Comparison of ENCODE assay signal across 8 cellular contexts in the genomic region with DNA sequence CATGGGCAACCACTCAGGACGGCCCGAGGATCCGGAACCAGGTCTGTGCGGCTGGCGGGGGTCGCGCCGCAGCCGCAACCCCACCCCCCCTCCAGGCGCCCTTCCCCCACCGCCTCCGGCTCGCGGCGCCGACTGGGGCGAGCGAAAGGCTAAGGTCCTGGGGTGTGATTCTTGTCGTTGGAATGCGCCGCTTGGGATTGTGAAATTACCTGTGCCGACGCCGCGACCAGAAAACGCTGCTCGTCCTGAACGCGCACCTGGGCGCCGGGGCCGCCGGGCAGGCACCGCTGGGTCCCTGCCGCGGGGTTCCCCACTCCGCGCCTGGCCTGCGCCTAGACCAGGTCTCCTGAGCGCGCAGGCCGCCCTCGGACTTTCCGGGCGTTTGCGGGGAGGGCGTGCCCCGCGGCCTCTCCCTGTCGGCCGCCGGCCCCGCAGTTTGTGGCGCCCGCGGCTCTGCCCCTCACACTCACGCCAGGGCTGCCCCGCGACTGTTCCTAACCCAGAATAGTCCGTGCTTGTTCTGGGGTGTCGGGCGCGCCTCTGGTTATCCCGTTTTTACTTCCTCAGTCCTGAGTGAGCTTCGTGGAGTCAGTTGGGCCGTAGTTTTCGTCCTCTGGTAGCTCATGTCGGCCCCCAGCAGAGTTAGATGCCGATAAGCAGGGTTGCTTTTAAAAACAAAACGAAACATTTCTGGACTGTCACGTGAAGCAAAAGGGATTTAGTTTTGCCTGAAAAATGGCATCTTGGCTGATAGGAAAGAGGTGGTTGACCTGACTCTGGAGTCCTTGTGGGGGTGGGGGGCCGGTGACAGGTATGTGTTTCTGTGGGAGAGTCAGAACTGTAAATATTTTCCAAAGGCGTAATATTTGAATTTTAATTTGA.
DNase-seq lines count a peak whose midpoint lies in the region; ATAC-seq, FAIRE-seq and TF ChIP-seq lines count a peak whose summit lies in the region.

No MANE protein-coding gene starts in this region.

- DNase-seq in AG04449 (ENCODE audit: low read depth, low spot score) (no peak), RCC 7860 (ENCODE audit: low spot score) (peak; percentile 36), mammary epithelial cell (peak; percentile 86), kidney tubule cell (ENCODE audit: low spot score) (peak; percentile 84), NCI-H2081 treated with DMSO at 0.1 percent for 48 hours (lab: John Stamatoyannopoulos, UW) (no peak)
- peak; percentile 11 for DNase-seq in stimulated activated CD4-positive, alpha-beta T cell treated with anti-CD3 and anti-CD28 coated beads, Interleukin-4, amount 100 ng/mL, for 24 hours

- dilution Hi-C loops in mammary epithelial cell (cut with HindIII; ENCODE audit: low sequenced_read_pairs), result no loop called here

- WGBS in mammary epithelial cell (ENCODE audit: low coverage, missing lambda C conversion rate), result 3% methylated on average over 37 of the region's 73 CpGs

- no peaks in the 10 kb centered on the region for H4K20me1 ChIP-seq in mammary epithelial cell (ENCODE audit: insufficient read depth, low read length)

- CTCF ChIA-PET in AG04449 (lab: Yijun Ruan, JAX), result interaction anchor here (1.3 kb wide), 1 partner anchor 164 kb away, joined by 4 read pairs; no protein-coding TSS in a partner anchor
- CTCF ChIA-PET in mammary epithelial cell (lab: Charles Lee; ENCODE audit: low non-redundant PET), result interaction anchor here (0.6 kb wide), 1 partner anchor 71 kb away, joined by 3 read pairs; no protein-coding TSS in a partner anchor

- POLR2A ChIA-PET in AG04449 (lab: Yijun Ruan, JAX), result interaction anchor here (0.7 kb wide), 1 partner anchor 15 kb away, joined by 3 read pairs; no protein-coding TSS in a partner anchor

- no peak for TF ChIP-seq POLR2A in GM18505 (IDR thresholded peaks at IDR 0.05; ENCODE audit: borderline replicate concordance, extremely low read depth, insufficient read depth, insufficient read length)

- in situ Hi-C loops in mammary epithelial cell (cut with MboI; ENCODE audit: low sequenced_read_pairs in 2 of 2), result no loop called here

- H3K36me3 ChIP-seq in mammary epithelial cell (ENCODE audit: insufficient read depth, low read length), result no peaks in the 10 kb centered on the region

- peak overlapping the region; percentile 57 for H3K4me3 ChIP-seq in AG04449 (ENCODE audit: low read depth, low read length)
- H3K4me3 ChIP-seq in mammary epithelial cell (replicated peaks in 1 of 3; ENCODE audit: insufficient read depth in 1 of 3, low read depth in 2 of 3, low read length in 3 of 3), result peak overlapping the region; percentile 70 to 74 (median 73)

- peaks cover 49% of the 10 kb centered on the region for H3K79me2 ChIP-seq in mammary epithelial cell (ENCODE audit: insufficient read depth, low read length)

- peak overlapping the region; percentile 88 for H3K27ac ChIP-seq in mammary epithelial cell (ENCODE audit: insufficient read depth, low read depth, low read length)

- H3K4me2 ChIP-seq in mammary epithelial cell (ENCODE audit: insufficient read depth, low read depth, low read length), result peak overlapping the region; percentile 95

- TF ChIP-seq CTCF in AG04449 (IDR thresholded peaks at IDR 0.05; ENCODE audit: insufficient read depth, low read length, missing control alignments) (no peak), mammary epithelial cell (conservative IDR thresholded peaks at IDR 0.05 in 1 of 2, IDR thresholded peaks at IDR 0.05 in 1 of 2; ENCODE audit: extremely low read depth in 1 of 2, insufficient read depth in 1 of 2, low read depth in 1 of 2, low read length in 2 of 2) (no peak)

- peaks cover 7% of the 10 kb centered on the region for H3K4me1 ChIP-seq in mammary epithelial cell (ENCODE audit: insufficient read depth, low read length)

- ATAC-seq in GM18505 (IDR thresholded peaks at IDR 0.05; ENCODE audit: unreplicated experiment), result peak; percentile 24
- peak; percentile 12 for ATAC-seq in HG03039 (IDR thresholded peaks at IDR 0.05; ENCODE audit: unreplicated experiment)

- no peak for FAIRE-seq in RCC 7860 (lab: Jason Lieb, UNC)

- peak overlapping the region; percentile 91 for H2AFZ ChIP-seq in mammary epithelial cell (ENCODE audit: low read depth, low read length)

- intact Hi-C loops in mammary epithelial cell (cut with micrococcal nuclease), result loop anchor here (2.0 to 5.0 kb wide), 2 partner anchors 34 to 51 kb away; no protein-coding TSS in a partner anchor

- H3K9ac ChIP-seq in mammary epithelial cell (ENCODE audit: insufficient read depth, low read length), result peak overlapping the region; percentile 91

- H3K27me3 ChIP-seq in mammary epithelial cell (ENCODE audit: insufficient read depth, low read length), result no peaks in the 10 kb centered on the region

- no TSS peak for BruUV-seq in mammary epithelial cell (replicated peaks; lab: Mats Ljungman, UMichigan)

- H3K9me3 ChIP-seq in mammary epithelial cell (replicated peaks; ENCODE audit: insufficient read depth, low read length), result no peaks in the 10 kb centered on the region

Comparison
In these comparisons a context has a peak if more than half of its experiments do, and no peak if none do; other contexts are left out.
1. DNase-seq: peak in RCC 7860 (single experiment), mammary epithelial cell (single experiment), kidney tubule cell (single experiment) and stimulated activated CD4-positive, alpha-beta T cell treated with anti-CD3 and anti-CD28 coated beads, Interleukin-4, amount 100 ng/mL, for 24 hours (single experiment); none in AG04449 (single experiment) and NCI-H2081 treated with DMSO at 0.1 percent for 48 hours (single experiment).